25 cellular contexts compared by ENCODE assay signal in genomic region chr7:21777916-21778315, GRCh38.
"Had no signal": no experiment of that assay in that cellular context is flagged by ENCODE, and none has a peak within 500 bp of the region (broad histone marks: within the 10 kb centered on the region; RNA-seq: fewer than 3 reads in every experiment).

No MANE protein-coding gene starts in this region.

- H3K4me1 ChIP-seq: right lobe of liver had no signal

- H3K27me3 ChIP-seq: ovary, right lobe of liver had no signal

- H3K27me3 Mint-ChIP-seq: activated CD4-positive, alpha-beta T cell treated with anti-CD3 and anti-CD28 coated beads, Interleukin-2, amount 10 ng/mL, durations not matched to agents 24 days and 14 days; activated naive CD4-positive, alpha-beta T cell treated with anti-CD3 and anti-CD28 coated beads, Interleukin-2, amount 50 U/mL, for 24 hours had no signal

- H3K9me3 Mint-ChIP-seq: activated CD4-positive, alpha-beta memory T cell treated with anti-CD3 and anti-CD28 coated beads for 36 hours; activated CD4-positive, alpha-beta T cell treated with anti-CD3 and anti-CD28 coated beads, Interleukin-2, amount 10 ng/mL, durations not matched to agents 24 days and 14 days; activated naive CD4-positive, alpha-beta T cell treated with anti-CD3 and anti-CD28 coated beads, Interleukin-2, amount 50 U/mL, for 24 hours; activated naive CD8-positive, alpha-beta T cell treated with anti-CD3 and anti-CD28 coated beads, Interleukin-2, amount 50 U/mL, for 24 hours; activated T-cell treated with anti-CD3 and anti-CD28 coated beads, Interleukin-2, amount 50 U/mL, for 24 hours; effector memory CD8-positive, alpha-beta T cell; stimulated activated naive CD8-positive, alpha-beta T cell treated with anti-CD3 and anti-CD28 coated beads, Interleukin-15, Interleukin-2, amounts not matched to agents 100 ng/mL and 50 ng/mL, for 24 hours had no signal

- DNase-seq: activated CD4-positive, alpha-beta memory T cell treated with anti-CD3 and anti-CD28 coated beads for 36 hours; activated CD4-positive, alpha-beta T cell treated with anti-CD3 and anti-CD28 coated beads, Interleukin-2, amount 10 ng/mL, durations not matched to agents 24 days and 14 days; activated CD4-positive, CD25-positive, alpha-beta regulatory T cell treated with anti-CD3 and anti-CD28 coated beads, Interleukin-2, amount 50 U/mL, for 72 hours; activated CD8-positive, alpha-beta memory T cell treated with anti-CD3 and anti-CD28 coated beads, Interleukin-2, amount 50 U/mL, for 4 hours; activated gamma-delta T cell treated with Interleukin-2 at 50 U/mL for 16 hours; activated naive CD8-positive, alpha-beta T cell treated with anti-CD3 and anti-CD28 coated beads, Interleukin-2, amount 50 U/mL, for 24 hours; activated T-cell treated with anti-CD3 and anti-CD28 coated beads, Interleukin-2, amount 50 U/mL, for 24 hours; amygdala; caudate nucleus; cortex of kidney; effector memory CD8-positive, alpha-beta T cell; foreskin fibroblast; head of caudate nucleus; hippocampal formation; left cardiac atrium; mammary epithelial cell; midbrain; naive thymus-derived CD4-positive, alpha-beta T cell; ovary; right lobe of liver; stimulated activated CD4-positive, alpha-beta T cell treated with anti-CD3 and anti-CD28 coated beads, Interleukin-12 subunit alpha, Interleukin-12 subunit beta, amount 100 ng/mL, for 4 hours; stimulated activated CD4-positive, alpha-beta T cell treated with anti-CD3 and anti-CD28 coated beads, Interleukin-4, amount 100 ng/mL, for 1 hour had no signal

- H3K27ac Mint-ChIP-seq: activated CD4-positive, alpha-beta memory T cell treated with anti-CD3 and anti-CD28 coated beads for 36 hours; activated CD4-positive, alpha-beta T cell treated with anti-CD3 and anti-CD28 coated beads, Interleukin-2, amount 10 ng/mL, durations not matched to agents 24 days and 14 days; activated naive CD4-positive, alpha-beta T cell treated with anti-CD3 and anti-CD28 coated beads, Interleukin-2, amount 50 U/mL, for 24 hours; activated naive CD8-positive, alpha-beta T cell treated with anti-CD3 and anti-CD28 coated beads, Interleukin-2, amount 50 U/mL, for 24 hours; activated T-cell treated with anti-CD3 and anti-CD28 coated beads, Interleukin-2, amount 50 U/mL, for 24 hours; effector memory CD8-positive, alpha-beta T cell; naive thymus-derived CD4-positive, alpha-beta T cell; progenitor cell of endocrine pancreas; stimulated activated naive CD8-positive, alpha-beta T cell treated with anti-CD3 and anti-CD28 coated beads, Interleukin-15, Interleukin-2, amounts not matched to agents 100 ng/mL and 50 ng/mL, for 24 hours had no signal

- H3K4me3 Mint-ChIP-seq: activated CD4-positive, alpha-beta memory T cell treated with anti-CD3 and anti-CD28 coated beads for 36 hours; activated CD4-positive, alpha-beta T cell treated with anti-CD3 and anti-CD28 coated beads, Interleukin-2, amount 10 ng/mL, durations not matched to agents 24 days and 14 days; activated naive CD4-positive, alpha-beta T cell treated with anti-CD3 and anti-CD28 coated beads, Interleukin-2, amount 50 U/mL, for 24 hours; activated naive CD8-positive, alpha-beta T cell treated with anti-CD3 and anti-CD28 coated beads, Interleukin-2, amount 50 U/mL, for 24 hours; activated T-cell treated with anti-CD3 and anti-CD28 coated beads, Interleukin-2, amount 50 U/mL, for 24 hours; effector memory CD8-positive, alpha-beta T cell; naive thymus-derived CD4-positive, alpha-beta T cell; stimulated activated naive CD8-positive, alpha-beta T cell treated with anti-CD3 and anti-CD28 coated beads, Interleukin-15, Interleukin-2, amounts not matched to agents 100 ng/mL and 50 ng/mL, for 24 hours had no signal

- H3K27ac ChIP-seq: ovary, right lobe of liver had no signal

- H3K9me3 ChIP-seq: ovary, right lobe of liver had no signal

- H3K36me3 ChIP-seq: ovary, right lobe of liver had no signal

- H3K36me3 Mint-ChIP-seq: activated CD4-positive, alpha-beta memory T cell treated with anti-CD3 and anti-CD28 coated beads for 36 hours; activated naive CD4-positive, alpha-beta T cell treated with anti-CD3 and anti-CD28 coated beads, Interleukin-2, amount 50 U/mL, for 24 hours; naive thymus-derived CD4-positive, alpha-beta T cell had no signal

- H3K4me3 ChIP-seq: ovary, right lobe of liver had no signal

- H3K4me1 Mint-ChIP-seq: activated CD4-positive, alpha-beta T cell treated with anti-CD3 and anti-CD28 coated beads, Interleukin-2, amount 10 ng/mL, durations not matched to agents 24 days and 14 days; activated naive CD4-positive, alpha-beta T cell treated with anti-CD3 and anti-CD28 coated beads, Interleukin-2, amount 50 U/mL, for 24 hours; activated naive CD8-positive, alpha-beta T cell treated with anti-CD3 and anti-CD28 coated beads, Interleukin-2, amount 50 U/mL, for 24 hours; naive thymus-derived CD4-positive, alpha-beta T cell had no signal
